In genomic region chr1:66929289-66929688, GRCh38 we compare ENCODE assay signal across 1 cellular context.
TF ChIP-seq lines count a peak whose summit lies in the region.

No MANE protein-coding gene starts in this region.

TF ChIP-seq in HepG2, 621 proteins besides CTCF, POLR2A, EP300 and RAD21:
- TF ChIP-seq CREB1 (IDR thresholded peaks at IDR 0.05) (no peak), CREB1 (CRISPR knock-in tag; IDR thresholded peaks at IDR 0.05) (peak; percentile 25; the same call in 1 of the 2 replicates), HMGA1 (CRISPR knock-in tag; conservative IDR thresholded peaks at IDR 0.05) (no peak)
